ENCODE assay signal across 8 cellular contexts in the genomic region with DNA sequence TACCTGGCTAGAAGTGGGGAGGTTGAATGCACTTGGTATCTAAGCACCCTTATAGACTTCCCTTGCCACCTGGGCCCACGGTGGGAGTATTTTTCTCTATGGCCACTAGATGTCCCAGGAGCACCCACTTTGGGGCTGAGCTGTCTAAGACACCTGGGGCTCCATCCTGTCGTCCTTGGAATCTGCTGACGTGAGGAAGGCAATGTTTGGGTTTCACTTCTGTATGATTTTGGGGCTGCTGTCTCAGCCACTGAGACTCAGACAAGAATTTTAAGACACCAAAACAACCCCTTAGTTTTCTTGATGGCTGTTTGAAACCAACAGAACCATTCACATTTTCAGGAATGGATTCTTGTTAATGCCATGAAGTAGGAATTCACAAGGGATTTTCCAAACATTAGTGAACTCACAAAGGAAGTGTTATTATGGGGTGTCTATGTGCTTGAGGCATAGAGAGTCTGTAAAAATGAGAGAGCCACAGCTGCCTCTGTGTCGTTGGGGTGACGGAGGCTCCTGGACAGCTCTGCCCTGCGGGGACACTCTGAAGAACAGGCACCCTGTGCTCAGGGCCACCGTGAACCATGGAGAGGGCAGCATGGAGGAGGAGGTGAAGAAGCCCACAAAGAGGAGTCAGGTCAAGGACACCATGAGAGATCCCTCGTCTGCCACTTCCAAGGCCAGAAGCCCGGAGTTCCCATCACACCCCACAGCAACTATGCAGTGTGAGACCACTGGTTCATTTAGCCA.
DNase-seq lines count a peak whose midpoint lies in the region; ATAC-seq and TF ChIP-seq lines count a peak whose summit lies in the region.

No MANE protein-coding gene starts in this region.

- H3K36me3 Mint-ChIP-seq in glutamatergic neuron (ENCODE audit: unreplicated experiment) = no peaks in the 10 kb centered on the region

- ATAC-seq in GM21367 (IDR thresholded peaks at IDR 0.05; ENCODE audit: unreplicated experiment) = peak; percentile 87
- ATAC-seq in IMR-90 (ENCODE audit: low read depth) = peak; percentile 86

- H3K27ac Mint-ChIP-seq in glutamatergic neuron (ENCODE audit: unreplicated experiment) = no peak overlapping the region

- no peak overlapping the region for H3K9ac ChIP-seq in IMR-90 (ENCODE audit: low read depth, low read length)

- CTCF ChIA-PET in IMR-90 (lab: Yijun Ruan, JAX) = interaction anchor here (0.6 to 2.2 kb wide), 12 partner anchors 8 to 188 kb away, joined by 3 to 8 read pairs (median 4); no protein-coding TSS in a partner anchor

- H3K36me3 ChIP-seq in IMR-90 (ENCODE audit: control insufficient read depth, insufficient read depth, low read length) (no peaks in the 10 kb centered on the region), prostate gland (no peaks in the 10 kb centered on the region)

- peaks cover 2% of the 10 kb centered on the region for H3K27me3 Mint-ChIP-seq in glutamatergic neuron (ENCODE audit: unreplicated experiment)

- no peak overlapping the region for H3K4me3 Mint-ChIP-seq in glutamatergic neuron (ENCODE audit: unreplicated experiment)

- H3K9me1 ChIP-seq in IMR-90 (ENCODE audit: insufficient read depth, low read length) = peaks cover 14% of the 10 kb centered on the region

- peak; percentile 84 for TF ChIP-seq RAD21 in IMR-90 (IDR thresholded peaks at IDR 0.05; ENCODE audit: low read length)

- H2AFZ ChIP-seq in IMR-90 (replicated peaks; ENCODE audit: low read length, poor library complexity) = peak overlapping the region; percentile 64

- no peak overlapping the region for H3K27ac ChIP-seq in IMR-90 (ENCODE audit: insufficient read depth, low read length)
- H3K27ac ChIP-seq in prostate gland = peak overlapping the region; percentile 24 to 47

- peak; percentile 35 for DNase-seq in DMS 273 treated with DMSO at 0.1 percent for 48 hours (lab: John Stamatoyannopoulos, UW)
- peak; percentile 68 for DNase-seq in IMR-90
- peak; percentile 71 for DNase-seq in RKO (ENCODE audit: low spot score)
- peak; percentile 82 for DNase-seq in activated effector memory CD4-positive, alpha-beta T cell treated with anti-CD3 and anti-CD28 coated beads, Interleukin-2, amount 50 U/mL, for 16 hours
- DNase-seq in glutamatergic neuron = peak; percentile 59
- peak; percentile 67 for DNase-seq in prostate gland (ENCODE audit: low spot score)
- no peak for DNase-seq in NCI-H774 (lab: John Stamatoyannopoulos, UW)

- H2BK20ac ChIP-seq in IMR-90 (ENCODE audit: low read depth, low read length) = peak overlapping the region; percentile 62; the same call in 1 of the 2 replicates

- no peak overlapping the region for H3K23ac ChIP-seq in IMR-90 (ENCODE audit: low read depth, low read length)

- H3K4me1 Mint-ChIP-seq in glutamatergic neuron (ENCODE audit: low read depth, unreplicated experiment) = no peaks in the 10 kb centered on the region

- H3K79me1 ChIP-seq in IMR-90 (ENCODE audit: low read depth in 1 of 2, low read length in 2 of 2) = no peaks in the 10 kb centered on the region; a peak in 1 of 4 replicates

- intact Hi-C loops in IMR-90 (cut with micrococcal nuclease) (loop anchor here (1.0 to 5.0 kb wide), 4 partner anchors 33 to 167 kb away; a partner anchor contains a TSS), prostate gland (cut with DNase I) (loop anchor here (5.0 kb wide), 1 partner anchor 164 kb away; no protein-coding TSS in a partner anchor)

- H4K8ac ChIP-seq in IMR-90 (ENCODE audit: low read depth in 2 of 2, low read length in 2 of 2) = peak overlapping the region in 1 of 2 experiments; percentile 74; a peak in 2 of 4 replicates

- H2AK9ac ChIP-seq in IMR-90 (replicated peaks; ENCODE audit: low read depth, low read length, poor library complexity) = no peak overlapping the region

- no peaks in the 10 kb centered on the region for H4K20me1 ChIP-seq in IMR-90 (ENCODE audit: insufficient read depth, low read length)

- H3K9me3 Mint-ChIP-seq in glutamatergic neuron (ENCODE audit: unreplicated experiment) = no peaks in the 10 kb centered on the region

- no peak overlapping the region; the same call in 1 of the 2 replicates for H3K18ac ChIP-seq in IMR-90 (ENCODE audit: low read depth, low read length)

- H3K9me3 ChIP-seq in IMR-90 (ENCODE audit: control insufficient read depth, insufficient read depth, low read length) (no peaks in the 10 kb centered on the region), prostate gland (no peaks in the 10 kb centered on the region)

- H3K4me1 ChIP-seq in IMR-90 (ENCODE audit: control insufficient read depth, insufficient read depth, low read length) (peaks cover 14% of the 10 kb centered on the region), prostate gland (replicated peaks) (peaks cover 9% of the 10 kb centered on the region)

- in situ Hi-C loops in IMR-90 (cut with MboI; ENCODE audit: low sequenced_read_pairs) = loop anchor here (10.0 kb wide), 1 partner anchor 171 kb away; no protein-coding TSS in a partner anchor

- TF ChIP-seq POLR2A in IMR-90 (IDR thresholded peaks at IDR 0.05; ENCODE audit: low read depth, low read length) (no peak), prostate gland (IDR thresholded peaks at IDR 0.05) (no peak)

- H2BK5ac ChIP-seq in IMR-90 (ENCODE audit: low read depth, low read length, poor library complexity, severe bottlenecking) = peak overlapping the region; percentile 12

- H3K4me3 ChIP-seq in IMR-90 (ENCODE audit: insufficient read depth, low read depth, low read length) (no peak overlapping the region), prostate gland (no peak overlapping the region)

- POLR2A ChIA-PET in IMR-90 (lab: Charles Lee; ENCODE audit: unreplicated experiment) = no interaction called here

- no peak overlapping the region; the same call in 1 of the 2 replicates for H4K5ac ChIP-seq in IMR-90 (ENCODE audit: low read depth, low read length)

- peak overlapping the region; percentile 30; the same call in 1 of the 2 replicates for H3K4ac ChIP-seq in IMR-90 (ENCODE audit: low read depth, low read length)

- H3K56ac ChIP-seq in IMR-90 (ENCODE audit: extremely low read depth, insufficient read depth, low read length) = no peak overlapping the region

- peak overlapping the region; percentile 66; the same call in 1 of the 2 replicates for H3K14ac ChIP-seq in IMR-90 (replicated peaks; ENCODE audit: low read depth, low read length)

- peak overlapping the region; percentile 33; the same call in 1 of the 2 replicates for H3K4me2 ChIP-seq in IMR-90 (ENCODE audit: low read depth, low read length)

- dilution Hi-C loops in IMR-90 (cut with HindIII; ENCODE audit: low sequenced_read_pairs, unreplicated experiment) = no loop called here

- H4K91ac ChIP-seq in IMR-90 (ENCODE audit: insufficient read depth, low read depth, low read length) = peak overlapping the region; percentile 53

- TF ChIP-seq CTCF in IMR-90 (conservative IDR thresholded peaks at IDR 0.05; ENCODE audit: low read depth, low read length) (peak; percentile 70), glutamatergic neuron (IDR thresholded peaks at IDR 0.05; ENCODE audit: partially characterized antibody, unreplicated experiment) (peak; percentile 60), prostate gland (IDR thresholded peaks at IDR 0.05) (peak; percentile 26 to 83 (median 74))

- BruUV-seq in IMR-90 (replicated peaks; lab: Mats Ljungman, UMichigan) = no TSS peak

- no peaks in the 10 kb centered on the region for H3K27me3 ChIP-seq in IMR-90 (ENCODE audit: control insufficient read depth, insufficient read depth, low read length)
- no peaks in the 10 kb centered on the region for H3K27me3 ChIP-seq in prostate gland (replicated peaks; ENCODE audit: insufficient read depth)

- peak overlapping the region; percentile 86; the same call in 1 of the 3 replicates for H2BK15ac ChIP-seq in IMR-90 (ENCODE audit: low read depth, low read length)

- peak overlapping the region; percentile 51; the same call in 1 of the 2 replicates for H2AK5ac ChIP-seq in IMR-90 (ENCODE audit: low read depth, low read length)

- WGBS in IMR-90 (ENCODE audit: extremely low coverage in 2 of 2, insufficient read length in 1 of 2), 2 experiments = 100% methylated on average over 3 of the region's 9 CpGs; no CpG with 5 or more reads in 1 of the 2 experiments
- WGBS in prostate gland = 57% methylated on average over 9 of the region's 9 CpGs

- H2BK120ac ChIP-seq in IMR-90 (ENCODE audit: low read depth, low read length) = peak overlapping the region; percentile 52

TF ChIP-seq in IMR-90, 13 proteins besides CTCF, POLR2A, EP300 and RAD21:
- peak; percentile 72 for TF ChIP-seq SMC3 (IDR thresholded peaks at IDR 0.05; ENCODE audit: low read depth, low read length)
- TF ChIP-seq MAFK (IDR thresholded peaks at IDR 0.05; ENCODE audit: low read depth, low read length) = no peak
